In the genomic region with DNA sequence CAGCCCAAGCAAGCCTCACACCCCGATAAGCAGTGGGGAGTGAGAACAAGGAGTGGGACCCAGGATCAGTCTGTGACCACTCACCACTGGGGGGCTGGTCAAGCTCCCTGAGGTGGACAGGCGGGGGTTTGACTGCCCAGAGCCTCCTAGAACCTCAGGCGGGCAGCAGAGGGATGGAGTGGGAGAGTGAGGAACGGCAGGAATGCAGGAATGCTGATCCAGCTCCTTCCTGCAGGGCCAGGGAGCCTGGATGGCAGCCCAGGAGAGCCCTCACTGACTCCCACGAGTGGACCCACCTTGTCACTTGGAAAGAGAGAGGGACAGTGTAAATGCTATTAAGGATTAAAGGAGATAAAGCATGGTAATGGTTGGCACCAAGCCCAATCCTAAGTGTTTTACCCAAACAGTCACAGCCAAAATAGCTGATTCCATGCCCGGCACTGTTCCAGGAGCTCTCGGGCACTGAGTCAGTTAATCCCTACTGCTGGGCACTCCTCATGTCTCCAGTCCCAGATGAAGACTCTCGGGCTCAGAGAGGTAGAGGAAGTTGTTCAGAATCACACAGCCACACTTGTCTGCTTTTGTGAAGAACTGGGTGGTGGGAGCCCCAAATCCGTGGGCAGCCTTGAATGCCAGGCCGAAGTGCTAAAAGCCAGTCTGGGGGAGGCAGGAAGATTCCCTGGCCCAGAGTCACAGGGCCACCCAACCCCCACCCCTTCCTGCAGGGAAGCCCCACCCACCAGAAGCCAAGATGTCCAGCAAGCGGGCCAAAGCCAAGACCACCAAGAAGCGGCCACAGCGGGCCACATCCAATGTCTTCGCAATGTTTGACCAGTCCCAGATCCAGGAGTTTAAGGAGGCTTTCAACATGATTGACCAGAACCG, we compare ENCODE assay signal across 9 cellular contexts. TPM values are rescaled to one million over a fixed set of nuclear protein-coding genes. Genes with fewer than 3 reads are reported as not detected.
DNase-seq lines count a peak whose midpoint lies in the region; ATAC-seq and TF ChIP-seq lines count a peak whose summit lies in the region.
"Had no signal": no experiment of that assay in that cellular context is flagged by ENCODE, and none has a peak within 500 bp of the region (broad histone marks: within the 10 kb centered on the region; RNA-seq: fewer than 3 reads in every experiment).

No MANE protein-coding gene starts in this region.

- no peaks in the 10 kb centered on the region for H3K9me3 Mint-ChIP-seq in activated CD8-positive, alpha-beta memory T cell treated with anti-CD3 and anti-CD28 coated beads, Interleukin-2, amount 10 ng/mL, durations not matched to agents 7 days and 5 days (ENCODE audit: low read depth)
- H3K9me3 Mint-ChIP-seq: neural crest cell had no signal

- H3K27me3 Mint-ChIP-seq in activated CD8-positive, alpha-beta memory T cell treated with anti-CD3 and anti-CD28 coated beads, Interleukin-2, amount 10 ng/mL, durations not matched to agents 7 days and 5 days, result no peaks in the 10 kb centered on the region

- H3K4me3 Mint-ChIP-seq in activated CD8-positive, alpha-beta memory T cell treated with anti-CD3 and anti-CD28 coated beads, Interleukin-2, amount 10 ng/mL, durations not matched to agents 7 days and 5 days, result no peak overlapping the region
- H3K4me3 Mint-ChIP-seq: neural crest cell had no signal

- H3K27ac ChIP-seq in SJCRH30 (no peak overlapping the region), sigmoid colon (peak overlapping the region; percentile 98 to 100 (median 99))

- H3K27me3 ChIP-seq in SJCRH30 (no peaks in the 10 kb centered on the region; the same call in 1 of the 2 replicates), sigmoid colon (no peaks in the 10 kb centered on the region)

- intact Hi-C loops in sigmoid colon (cut with DNase I), result no loop called here

- H3K36me3 ChIP-seq in SJCRH30, result no peaks in the 10 kb centered on the region
- peaks cover 21 to 58% (median 49%) of the 10 kb centered on the region in 4 donors for H3K36me3 ChIP-seq in sigmoid colon

- DNase-seq in ELR (ENCODE audit: low read depth) (peak; percentile 63), SJCRH30 (peak; percentile 46 to 60), fibroblast of the aortic adventitia (ENCODE audit: low read depth) (peak; percentile 80), sigmoid colon (peak; percentile 86), ecto neural progenitor cell (ENCODE audit: low spot score) (no peak), HuH-7.5 (ENCODE audit: low spot score) (no peak)
- no peak for DNase-seq in activated CD8-positive, alpha-beta memory T cell treated with anti-CD3 and anti-CD28 coated beads, Interleukin-2, amount 10 ng/mL, durations not matched to agents 7 days and 5 days

- TF ChIP-seq POLR2A in sigmoid colon (IDR thresholded peaks at IDR 0.05), result no peak

- CTCF ChIA-PET in activated CD8-positive, alpha-beta memory T cell treated with anti-CD3 and anti-CD28 coated beads, Interleukin-2, amount 10 ng/mL, durations not matched to agents 7 days and 5 days (lab: Charles Lee), result no interaction called here

- H3K9me3 ChIP-seq in SJCRH30 (replicated peaks), result no peaks in the 10 kb centered on the region
- H3K9me3 ChIP-seq in sigmoid colon, result no peaks in the 10 kb centered on the region

- H3K36me3 Mint-ChIP-seq in activated CD8-positive, alpha-beta memory T cell treated with anti-CD3 and anti-CD28 coated beads, Interleukin-2, amount 10 ng/mL, durations not matched to agents 7 days and 5 days, result no peaks in the 10 kb centered on the region

- TF ChIP-seq EP300 in sigmoid colon (IDR thresholded peaks at IDR 0.05), result no peak

- H3K4me3 ChIP-seq in SJCRH30, result no peak overlapping the region
- H3K4me3 ChIP-seq in fibroblast of the aortic adventitia (ENCODE audit: low read depth, low read length), result peak overlapping the region; percentile 44
- H3K4me3 ChIP-seq in sigmoid colon, result peak overlapping the region; percentile 83 to 99 (median 94)

- H3K4me1 ChIP-seq in SJCRH30, result peaks cover 16% of the 10 kb centered on the region
- H3K4me1 ChIP-seq in sigmoid colon, result peaks cover 0 to 82% (median 70%) of the 10 kb centered on the region in 4 donors

- TF ChIP-seq CTCF in fibroblast of the aortic adventitia (IDR thresholded peaks at IDR 0.05; ENCODE audit: insufficient read depth, low read length) (peak; percentile 14), sigmoid colon (IDR thresholded peaks at IDR 0.05) (no peak)

- no peaks in the 10 kb centered on the region for H3K4me1 Mint-ChIP-seq in activated CD8-positive, alpha-beta memory T cell treated with anti-CD3 and anti-CD28 coated beads, Interleukin-2, amount 10 ng/mL, durations not matched to agents 7 days and 5 days

- no peak for ATAC-seq in activated CD8-positive, alpha-beta memory T cell treated with anti-CD3 and anti-CD28 coated beads, Interleukin-2, amount 10 ng/mL, durations not matched to agents 7 days and 5 days
- ATAC-seq in GM18520 (IDR thresholded peaks at IDR 0.05; ENCODE audit: unreplicated experiment), result no peak

- H3K27ac Mint-ChIP-seq in activated CD8-positive, alpha-beta memory T cell treated with anti-CD3 and anti-CD28 coated beads, Interleukin-2, amount 10 ng/mL, durations not matched to agents 7 days and 5 days, result no peak overlapping the region

- WGBS in sigmoid colon, 2 donors, result 83 to 85% methylated on average over 15 of the region's 15 CpGs

RNA-seq across cellular contexts. Expression of a gene that starts 3.1 kb away (rescaled TPM):
- 0.49 and 0.76 TPM in 2 replicates for total RNA-seq in SJCRH30 (2014; rRNA removed; shearing (Covaris generic))
- total RNA-seq in fibroblast of the aortic adventitia (ENCODE audit: low replicate concordance) (43.6 and 50.0 TPM in 2 replicates), sigmoid colon (1,000 to 10,000 TPM; 1,167 to 2,082 (median 1,738) TPM)
- 100 to 1,000 TPM in 2 of 3 donors, 10 to 100 TPM in 1; 26.4 to 168 (median 105) TPM for polyA plus RNA-seq in sigmoid colon
- total RNA-seq in activated CD8-positive, alpha-beta memory T cell treated with anti-CD3 and anti-CD28 coated beads, Interleukin-2, amount 10 ng/mL, durations not matched to agents 7 days and 5 days, result under 1 TPM; 0.59 to 0.96 TPM

RNA-seq across cellular contexts. Expression of a gene that starts 29.0 kb away (rescaled TPM):
- total RNA-seq in SJCRH30 (2014; rRNA removed; shearing (Covaris generic)), result 71.1 and 75.5 TPM in 2 replicates
- 3.1 and 4.8 TPM in 2 replicates for total RNA-seq in fibroblast of the aortic adventitia (ENCODE audit: low replicate concordance)
- 10 to 100 TPM in 3 of 4 donors, 1 to 10 TPM in 1; 8.9 to 13.6 (median 11.1) TPM for total RNA-seq in sigmoid colon
- 10 to 100 TPM in 1 of 3 donors, 1 to 10 TPM in 2; 2.1 to 10.0 (median 2.4) TPM for polyA plus RNA-seq in sigmoid colon
- total RNA-seq in activated CD8-positive, alpha-beta memory T cell treated with anti-CD3 and anti-CD28 coated beads, Interleukin-2, amount 10 ng/mL, durations not matched to agents 7 days and 5 days, result 10 to 100 TPM; 32.5 to 40.9 TPM

Comparison
In these comparisons a context has a peak if more than half of its experiments do, and no peak if none do; other contexts are left out.
1. DNase-seq: peak in ELR (single experiment), SJCRH30 (2 of 2), fibroblast of the aortic adventitia (single experiment) and sigmoid colon (single experiment); none in activated CD8-positive, alpha-beta memory T cell treated with anti-CD3 and anti-CD28 coated beads, Interleukin-2, amount 10 ng/mL, durations not matched to agents 7 days and 5 days (single experiment), ecto neural progenitor cell (single experiment) and HuH-7.5 (single experiment).
2. RNA of a gene that starts 3.1 kb away (total RNA-seq): 1,167 to 2,082 TPM in sigmoid colon; 43.6 to 50.0 TPM in fibroblast of the aortic adventitia, 0.59 to 0.96 TPM in activated CD8-positive, alpha-beta memory T cell treated with anti-CD3 and anti-CD28 coated beads, Interleukin-2, amount 10 ng/mL, durations not matched to agents 7 days and 5 days and 0.49 to 0.76 TPM in SJCRH30; every median in the first group is over 10 times any median in the second.